In genomic region chr17:3801043-3801746, GRCh38 we compare ENCODE assay signal across 9 cellular contexts. TPM values are rescaled to one million over a fixed set of nuclear protein-coding genes. Genes with fewer than 3 reads are reported as not detected.
DNase-seq lines count a peak whose midpoint lies in the region; ATAC-seq lines count a peak whose summit lies in the region.
"Had no signal": no experiment of that assay in that cellular context is flagged by ENCODE, and none has a peak within 500 bp of the region (broad histone marks: within the 10 kb centered on the region; RNA-seq: fewer than 3 reads in every experiment).

Gene ITGAE, minus strand, starts transcription at chr17:3801188. Its CDS starts 44 bp downstream, at chr17:3801144.

- H4K8ac ChIP-seq in mesenchymal stem cell (ENCODE audit: low read length), result no peak within 1 kb of the TSS

- peaks cover 22% of the 10 kb centered on the region for H3K4me1 Mint-ChIP-seq in activated T-cell treated with anti-CD3 and anti-CD28 coated beads, Interleukin-2, amount 50 U/mL, for 4 hours (ENCODE audit: low read depth)

- no peaks in the 10 kb centered on the region for H3K27me3 Mint-ChIP-seq in activated T-cell treated with anti-CD3 and anti-CD28 coated beads, Interleukin-2, amount 50 U/mL, for 4 hours (ENCODE audit: low read depth)

- H3K4me2 ChIP-seq in mesenchymal stem cell (ENCODE audit: low read length, poor library complexity, severe bottlenecking), result no peak within 1 kb of the TSS

- H3K9me3 Mint-ChIP-seq in activated T-cell treated with anti-CD3 and anti-CD28 coated beads, Interleukin-2, amount 50 U/mL, for 4 hours, result no peaks in the 10 kb centered on the region

- no peak within 1 kb of the TSS for H3K4me3 Mint-ChIP-seq in activated T-cell treated with anti-CD3 and anti-CD28 coated beads, Interleukin-2, amount 50 U/mL, for 4 hours

- no peak for ATAC-seq in activated T-cell treated with anti-CD3 and anti-CD28 coated beads, Interleukin-2, amount 50 U/mL, for 4 hours

- no peak within 1 kb of the TSS for H3K14ac ChIP-seq in mesenchymal stem cell (ENCODE audit: low read length in 2 of 2)

- H3K79me1 ChIP-seq in mesenchymal stem cell (replicated peaks; ENCODE audit: low read length, poor library complexity, severe bottlenecking), result peaks cover 6% of the 10 kb centered on the region

- peak within 1 kb of the TSS; percentile 94 for H2AK5ac ChIP-seq in mesenchymal stem cell (ENCODE audit: low read length, severe bottlenecking)

- H3K27ac ChIP-seq in mesenchymal stem cell (ENCODE audit: low read length, poor library complexity, severe bottlenecking), result peak within 1 kb of the TSS; percentile 96
- no peak within 1 kb of the TSS for H3K27ac ChIP-seq in urinary bladder (ENCODE audit: low read depth)

- peaks cover 4% of the 10 kb centered on the region for H3K36me3 Mint-ChIP-seq in activated T-cell treated with anti-CD3 and anti-CD28 coated beads, Interleukin-2, amount 50 U/mL, for 4 hours (ENCODE audit: insufficient read depth)

- no peak within 1 kb of the TSS for H3K4me3 ChIP-seq in mesenchymal stem cell (ENCODE audit: insufficient read depth in 1 of 2, low read depth in 1 of 2, low read length in 2 of 2)
- H3K4me3 ChIP-seq in urinary bladder (ENCODE audit: low read depth, low read length), result no peak within 1 kb of the TSS

- no peak within 1 kb of the TSS for H3K9ac ChIP-seq in mesenchymal stem cell (ENCODE audit: low read length)

- H2BK120ac ChIP-seq in mesenchymal stem cell (ENCODE audit: low read depth, low read length), result no peak within 1 kb of the TSS

- no peak within 1 kb of the TSS for H3K23ac ChIP-seq in mesenchymal stem cell (ENCODE audit: low read length in 2 of 2)

- H2BK5ac ChIP-seq in mesenchymal stem cell (ENCODE audit: low read depth, low read length, poor library complexity, severe bottlenecking), result no peak within 1 kb of the TSS

- H3K27me3 ChIP-seq in mesenchymal stem cell (ENCODE audit: control insufficient read depth in 1 of 2, insufficient read depth in 1 of 2, low read length in 2 of 2), result no peaks in the 10 kb centered on the region

- WGBS in mesenchymal stem cell, result 89% methylated on average over 19 of the region's 19 CpGs
- 88% methylated on average over 19 of the region's 19 CpGs for WGBS in urinary bladder

- H3K18ac ChIP-seq in mesenchymal stem cell (ENCODE audit: low read depth in 1 of 2, low read length in 2 of 2), result peak within 1 kb of the TSS in 1 of 2 experiments; percentile 44

- no peak within 1 kb of the TSS for H4K91ac ChIP-seq in mesenchymal stem cell (ENCODE audit: low read length)

- H3K4me1 ChIP-seq in mesenchymal stem cell (ENCODE audit: control insufficient read depth, insufficient read depth, low read depth, low read length) (peaks cover 44% of the 10 kb centered on the region), urinary bladder (ENCODE audit: insufficient read depth) (no peaks in the 10 kb centered on the region)

- no peak within 1 kb of the TSS for H2AFZ ChIP-seq in mesenchymal stem cell (ENCODE audit: low read depth, low read length)

- no peaks in the 10 kb centered on the region for H3K9me3 ChIP-seq in mesenchymal stem cell (ENCODE audit: control insufficient read depth, low read length)

- H2BK15ac ChIP-seq in mesenchymal stem cell (ENCODE audit: low read depth, poor library complexity, severe bottlenecking), result no peak within 1 kb of the TSS

- H2BK12ac ChIP-seq in mesenchymal stem cell (ENCODE audit: low read length in 2 of 2), result no peak within 1 kb of the TSS

- H3K4ac ChIP-seq in mesenchymal stem cell (ENCODE audit: low read depth in 1 of 2, low read length in 2 of 2), result no peak within 1 kb of the TSS

- H3K36me3 ChIP-seq in mesenchymal stem cell (ENCODE audit: control insufficient read depth in 1 of 2, insufficient read depth in 2 of 2, low read depth in 1 of 2, low read length in 2 of 2) (peaks cover 7 to 20% of the 10 kb centered on the region in 2 experiments), urinary bladder (ENCODE audit: insufficient read depth) (no peaks in the 10 kb centered on the region)

- DNase-seq in activated T-cell treated with anti-CD3 and anti-CD28 coated beads, Interleukin-2, amount 50 U/mL, for 4 hours, result no peak
- DNase-seq in activated T-cell treated with anti-CD3 and anti-CD28 coated beads, Interleukin-2, amount 50 U/mL, for 48 hours, result no peak
- DNase-seq in dermis microvascular lymphatic vessel endothelial cell (ENCODE audit: low read depth in 2 of 2) (no peak), mesenchymal stem cell (no peak), NCI-H748 treated with DMSO at 0.1 percent for 48 hours (lab: John Stamatoyannopoulos, UW) (no peak), NCI-H774 (lab: John Stamatoyannopoulos, UW) (no peak)
- no peak for DNase-seq in stimulated activated CD4-positive, alpha-beta T cell treated with anti-CD3 and anti-CD28 coated beads, Interleukin-4, amount 100 ng/mL, for 24 hours
- DNase-seq: NCI-H1105 had no signal

RNA-seq across cellular contexts. Expression of gene ITGAE, which starts in this region (rescaled TPM):
- total RNA-seq in activated T-cell treated with anti-CD3 and anti-CD28 coated beads, Interleukin-2, amount 50 U/mL, for 4 hours, result 10 to 100 TPM; 15.0 to 20.6 (median 18.1) TPM
- total RNA-seq in dermis microvascular lymphatic vessel endothelial cell (9.1 and 20.3 TPM in 2 replicates), urinary bladder (14.0 TPM)
- 70.1 TPM for polyA plus RNA-seq in mesenchymal stem cell (2013, experiment 1 of 2)
- 73.2 TPM for polyA plus RNA-seq in mesenchymal stem cell (2013, experiment 2 of 2)
- polyA plus RNA-seq in urinary bladder, result 34.6 TPM
